In genomic region chr3:158447408-158447807, GRCh38 we compare ENCODE assay signal across 18 cellular contexts.
"Had no signal": no experiment of that assay in that cellular context is flagged by ENCODE, and none has a peak within 500 bp of the region (broad histone marks: within the 10 kb centered on the region; RNA-seq: fewer than 3 reads in every experiment).

No MANE protein-coding gene starts in this region.

- FAIRE-seq: islet of Langerhans, small intestine, urothelium cell line had no signal

- ATAC-seq: foreskin keratinocyte; heart left ventricle; lower lobe of right lung; natural killer cell; stimulated activated effector memory CD8-positive, alpha-beta T cell treated with anti-CD3 and anti-CD28 coated beads, Interleukin-12 subunit alpha, Interleukin-12 subunit beta, amount 100 ng/mL, for 72 hours; stimulated activated naive CD8-positive, alpha-beta T cell treated with anti-CD3 and anti-CD28 coated beads, Interleukin-15, Interleukin-2, amounts not matched to agents 100 U/mL and 50 U/mL, for 24 hours had no signal

- DNase-seq: colonic mucosa; dermis blood vessel endothelial cell; erythroblast; foreskin keratinocyte; heart left ventricle; hippocampal formation; left ventricle myocardium inferior; lower lobe of right lung; natural killer cell; posterior cingulate gyrus; sigmoid colon; small intestine; stimulated activated CD4-positive, alpha-beta T cell treated with anti-CD3 and anti-CD28 coated beads, Interleukin-2, amount 100 ng/mL, for 48 hours; stimulated activated naive CD8-positive, alpha-beta T cell treated with anti-CD3 and anti-CD28 coated beads, Interleukin-15, Interleukin-2, amounts not matched to agents 100 U/mL and 50 U/mL, for 24 hours; thyroid gland had no signal
